8 cellular contexts compared by ENCODE assay signal in the genomic region with DNA sequence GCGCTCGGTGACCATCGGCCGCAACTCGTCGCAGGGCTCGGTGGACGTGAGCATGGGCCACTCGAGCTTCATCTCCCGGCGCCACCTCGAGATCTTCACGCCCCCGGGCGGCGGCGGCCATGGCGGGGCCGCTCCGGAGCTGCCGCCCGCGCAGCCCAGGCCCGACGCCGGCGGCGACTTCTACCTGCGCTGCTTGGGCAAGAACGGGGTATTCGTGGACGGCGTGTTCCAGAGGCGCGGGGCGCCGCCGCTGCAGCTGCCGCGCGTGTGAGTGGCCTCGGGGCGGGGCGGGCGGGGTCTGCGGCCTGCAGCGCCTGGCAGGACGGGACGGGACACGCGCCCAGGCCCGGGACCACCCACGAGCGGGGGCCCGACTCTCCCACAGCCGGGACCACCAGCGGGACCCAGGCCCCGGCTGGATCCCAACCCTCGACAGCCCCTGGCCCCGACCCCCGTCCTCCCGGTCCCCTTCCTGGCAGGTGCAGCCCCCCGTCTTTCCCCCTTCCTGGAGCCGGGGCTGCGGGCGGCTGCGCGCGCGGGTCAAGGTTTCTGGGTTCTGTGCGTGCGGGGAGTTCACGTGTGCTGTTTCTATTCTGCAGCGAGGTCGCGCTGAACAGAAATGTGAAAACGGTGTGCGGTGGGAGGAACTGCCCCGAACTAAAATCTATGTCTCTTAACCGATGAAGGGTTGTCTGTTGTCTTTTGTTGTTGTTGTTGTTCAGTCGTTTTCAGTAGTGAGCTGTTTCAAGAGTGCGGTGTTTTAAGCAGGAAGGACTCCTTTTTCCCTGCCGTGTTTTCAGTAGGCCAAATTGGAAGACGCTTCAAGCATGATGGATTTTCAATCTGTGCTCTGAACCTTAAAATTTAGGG. TPM values are rescaled to one million over a fixed set of nuclear protein-coding genes. Genes with fewer than 3 reads are reported as not detected.
DNase-seq lines count a peak whose midpoint lies in the region; TF ChIP-seq lines count a peak whose summit lies in the region.

No MANE protein-coding gene starts in this region.

- TF ChIP-seq CTCF in thyroid gland (IDR thresholded peaks at IDR 0.05): no peak

- DNase-seq in NCI-H2107 treated with DMSO at 0.1 percent for 48 hours (lab: John Stamatoyannopoulos, UW; ENCODE audit: unreplicated experiment) (peak; percentile 25), NCI-H2107 (lab: John Stamatoyannopoulos, UW) (no peak), thyroid gland (peak; percentile 24 to 28), GOT3 (lab: John Stamatoyannopoulos, UW) (no peak)
- no peak for DNase-seq in Jurkat, Clone E6-1 (ENCODE audit: low read depth, low spot score)
- peak; percentile 40 to 45 for DNase-seq in activated CD4-positive, alpha-beta T cell treated with anti-CD3 and anti-CD28 coated beads, Interleukin-2, amount 50 U/mL, for 48 hours

- intact Hi-C loops in thyroid gland (cut with DNase I): no loop called here

- H3K36me3 ChIP-seq in endocrine pancreas (ENCODE audit: control insufficient read depth, insufficient read depth, low read length) (no peaks in the 10 kb centered on the region), muscle layer of colon (ENCODE audit: insufficient read depth, low read length) (no peaks in the 10 kb centered on the region), thyroid gland (no peaks in the 10 kb centered on the region)

- peak overlapping the region; percentile 80 for H3K4me3 ChIP-seq in Jurkat, Clone E6-1 (ENCODE audit: low read length)
- H3K4me3 ChIP-seq in endocrine pancreas (ENCODE audit: control insufficient read depth, insufficient read depth, low read length) (peak overlapping the region; percentile 92), muscle layer of colon (ENCODE audit: low read depth in 1 of 2, low read length in 2 of 2) (peak overlapping the region; percentile 71 to 81), thyroid gland (replicated peaks in 1 of 3) (peak overlapping the region; percentile 59 to 88 (median 71))

- TF ChIP-seq POLR2A in thyroid gland (IDR thresholded peaks at IDR 0.05): no peak

- H3K9me3 ChIP-seq in endocrine pancreas (ENCODE audit: control insufficient read depth, low read length): no peaks in the 10 kb centered on the region
- no peaks in the 10 kb centered on the region for H3K9me3 ChIP-seq in muscle layer of colon (ENCODE audit: low read length)
- no peaks in the 10 kb centered on the region for H3K9me3 ChIP-seq in thyroid gland

- no peaks in the 10 kb centered on the region for H3K27me3 ChIP-seq in endocrine pancreas (ENCODE audit: control insufficient read depth, insufficient read depth, low read length)
- H3K27me3 ChIP-seq in muscle layer of colon (ENCODE audit: control insufficient read depth in 1 of 2, insufficient read depth in 2 of 2, low read length in 2 of 2): no peaks in the 10 kb centered on the region
- no peaks in the 10 kb centered on the region for H3K27me3 ChIP-seq in thyroid gland

- H3K27ac ChIP-seq in muscle layer of colon (ENCODE audit: low read depth, low read length) (peak overlapping the region; percentile 76), thyroid gland (peak overlapping the region; percentile 71 to 90 (median 76))

- WGBS in thyroid gland, 2 donors: 0 to 1% methylated on average over 25 to 38 of the region's 84 CpGs

- H3K9ac ChIP-seq in endocrine pancreas (ENCODE audit: control insufficient read depth, insufficient read depth, low read length) (peak overlapping the region; percentile 66), muscle layer of colon (ENCODE audit: low read length) (peak overlapping the region; percentile 58)

- H3K4me1 ChIP-seq in endocrine pancreas (ENCODE audit: control insufficient read depth, insufficient read depth, low read length) (no peaks in the 10 kb centered on the region), muscle layer of colon (ENCODE audit: insufficient read depth, low read length) (peaks cover 8% of the 10 kb centered on the region), thyroid gland (peaks cover 21 to 30% of the 10 kb centered on the region in 2 donors)

RNA-seq across cellular contexts. Expression of a gene that starts 0.7 kb away (rescaled TPM):
- polyA plus RNA-seq in Jurkat, Clone E6-1 (2012; ENCODE audit: insufficient read depth, insufficient read length): 51.4 TPM
- total RNA-seq in thyroid gland: 10 to 100 TPM; 30.5 to 43.3 (median 38.8) TPM

Comparison
In these comparisons a context has a peak if more than half of its experiments do, and no peak if none do; other contexts are left out.
1. DNase-seq: peak in NCI-H2107 treated with DMSO at 0.1 percent for 48 hours (single experiment), activated CD4-positive, alpha-beta T cell treated with anti-CD3 and anti-CD28 coated beads, Interleukin-2, amount 50 U/mL, for 48 hours (2 of 2) and thyroid gland (2 of 2); none in NCI-H2107 (single experiment), Jurkat, Clone E6-1 (single experiment) and GOT3 (single experiment).
2. Peak in every context shown above with its lines, with median percentiles within 50 percentile points of each other: H3K4me3 ChIP-seq.